ENCODE assay signal across 9 cellular contexts in the genomic region with DNA sequence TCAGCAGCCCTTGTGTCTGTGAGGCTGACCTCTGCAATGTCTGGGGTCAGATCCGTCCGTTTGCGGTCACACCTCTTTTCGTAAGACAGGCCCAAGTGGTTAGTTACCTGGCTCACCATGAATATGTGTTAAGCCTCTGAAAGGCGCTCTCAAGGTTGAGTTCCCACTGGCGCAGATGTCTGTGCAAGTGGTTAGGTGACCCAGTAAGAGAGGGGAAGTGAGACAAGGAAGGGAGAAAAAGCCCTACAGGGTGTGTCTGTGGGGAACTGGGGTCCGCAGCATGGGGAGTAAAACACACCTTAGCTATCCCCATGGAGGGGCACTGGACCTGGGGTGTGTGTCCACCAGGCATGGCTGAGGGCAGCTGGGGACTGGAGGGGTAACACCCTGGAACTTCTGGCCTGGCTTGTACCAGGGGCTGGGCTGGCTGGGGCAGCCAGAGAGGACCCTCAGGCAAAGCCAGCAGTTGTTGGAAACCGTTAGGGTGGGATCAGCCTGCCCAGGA.
DNase-seq lines count a peak whose midpoint lies in the region; ATAC-seq, FAIRE-seq and TF ChIP-seq lines count a peak whose summit lies in the region.
"Had no signal": no experiment of that assay in that cellular context is flagged by ENCODE, and none has a peak within 500 bp of the region (broad histone marks: within the 10 kb centered on the region; RNA-seq: fewer than 3 reads in every experiment).

No MANE protein-coding gene starts in this region.

- peak overlapping the region; percentile 19 for H3K4me3 Mint-ChIP-seq in activated naive CD8-positive, alpha-beta T cell treated with anti-CD3 and anti-CD28 coated beads for 36 hours
- peak overlapping the region; percentile 78 for H3K4me3 Mint-ChIP-seq in stimulated activated memory B cell treated with anti-CD40 and anti-IgM and Interleukin-4, amounts not matched to agents 10 μg/mL and 1 μg/mL and 100 μg/mL, for 72 hours
- H3K4me3 Mint-ChIP-seq: brain had no signal

- in situ Hi-C loops in brain microvascular endothelial cell (cut with HindIII; ENCODE audit: low pct_ligation_motif_present, low sequenced_read_pairs) = no loop called here

- no peak overlapping the region for H3K4me3 ChIP-seq in brain microvascular endothelial cell (ENCODE audit: low read depth, low read length)

- peaks cover 58% of the 10 kb centered on the region for H3K27me3 Mint-ChIP-seq in activated naive CD8-positive, alpha-beta T cell treated with anti-CD3 and anti-CD28 coated beads for 36 hours
- H3K27me3 Mint-ChIP-seq in stimulated activated memory B cell treated with anti-CD40 and anti-IgM and Interleukin-4, amounts not matched to agents 10 μg/mL and 1 μg/mL and 100 μg/mL, for 72 hours = peaks cover 62% of the 10 kb centered on the region

- no peak for FAIRE-seq in frontal cortex (lab: Jason Lieb, UNC)

- no peaks in the 10 kb centered on the region for H3K36me3 Mint-ChIP-seq in activated naive CD8-positive, alpha-beta T cell treated with anti-CD3 and anti-CD28 coated beads for 36 hours
- H3K36me3 Mint-ChIP-seq in stimulated activated memory B cell treated with anti-CD40 and anti-IgM and Interleukin-4, amounts not matched to agents 10 μg/mL and 1 μg/mL and 100 μg/mL, for 72 hours = no peaks in the 10 kb centered on the region
- H3K36me3 Mint-ChIP-seq: brain had no signal

- no peak overlapping the region for H3K27ac ChIP-seq in brain microvascular endothelial cell

- no peaks in the 10 kb centered on the region for H3K36me3 ChIP-seq in brain microvascular endothelial cell (replicated peaks)

- TF ChIP-seq CTCF in brain microvascular endothelial cell (IDR thresholded peaks at IDR 0.05; ENCODE audit: low read depth, low read length, missing control alignments) = no peak

- H3K27me3 ChIP-seq in brain microvascular endothelial cell (replicated peaks) = no peaks in the 10 kb centered on the region

- H3K9me3 Mint-ChIP-seq in activated naive CD8-positive, alpha-beta T cell treated with anti-CD3 and anti-CD28 coated beads for 36 hours = no peaks in the 10 kb centered on the region
- peaks cover 4% of the 10 kb centered on the region for H3K9me3 Mint-ChIP-seq in stimulated activated memory B cell treated with anti-CD40 and anti-IgM and Interleukin-4, amounts not matched to agents 10 μg/mL and 1 μg/mL and 100 μg/mL, for 72 hours

- ATAC-seq in GM19324 (IDR thresholded peaks at IDR 0.05; ENCODE audit: low FRiP score, unreplicated experiment) = peak; percentile 86
- ATAC-seq in HG03095 (IDR thresholded peaks at IDR 0.05; ENCODE audit: unreplicated experiment) = peak; percentile 90
- peak; percentile 97 for ATAC-seq in stimulated activated memory B cell treated with anti-CD40 and anti-IgM and Interleukin-4, amounts not matched to agents 10 μg/mL and 1 μg/mL and 100 μg/mL, for 72 hours

- no peak overlapping the region for H3K27ac Mint-ChIP-seq in activated naive CD8-positive, alpha-beta T cell treated with anti-CD3 and anti-CD28 coated beads for 36 hours
- peak overlapping the region; percentile 85 for H3K27ac Mint-ChIP-seq in stimulated activated memory B cell treated with anti-CD40 and anti-IgM and Interleukin-4, amounts not matched to agents 10 μg/mL and 1 μg/mL and 100 μg/mL, for 72 hours

- peaks cover 14% of the 10 kb centered on the region for H3K4me1 Mint-ChIP-seq in activated naive CD8-positive, alpha-beta T cell treated with anti-CD3 and anti-CD28 coated beads for 36 hours
- peaks cover 34% of the 10 kb centered on the region for H3K4me1 Mint-ChIP-seq in stimulated activated memory B cell treated with anti-CD40 and anti-IgM and Interleukin-4, amounts not matched to agents 10 μg/mL and 1 μg/mL and 100 μg/mL, for 72 hours

- DNase-seq in activated naive CD8-positive, alpha-beta T cell treated with anti-CD3 and anti-CD28 coated beads for 36 hours = no peak
- DNase-seq in brain microvascular endothelial cell (no peak), frontal cortex (ENCODE audit: low spot score in 2 of 2) (no peak), putamen (ENCODE audit: low spot score) (no peak), NCI-H1105 treated with DMSO at 0.1 percent for 48 hours (lab: John Stamatoyannopoulos, UW) (no peak)
